19 cellular contexts compared by ENCODE assay signal in genomic region chr6:131831392-131831791, GRCh38. TPM values are rescaled to one million over a fixed set of nuclear protein-coding genes. Genes with fewer than 3 reads are reported as not detected.
DNase-seq lines count a peak whose midpoint lies in the region; ATAC-seq, FAIRE-seq and TF ChIP-seq lines count a peak whose summit lies in the region.
"Had no signal": no experiment of that assay in that cellular context is flagged by ENCODE, and none has a peak within 500 bp of the region (broad histone marks: within the 10 kb centered on the region; RNA-seq: fewer than 3 reads in every experiment).

No MANE protein-coding gene starts in this region.

- peaks cover 51% of the 10 kb centered on the region for H3K4me1 Mint-ChIP-seq in chondrocyte (ENCODE audit: low read depth)
- no peaks in the 10 kb centered on the region for H3K4me1 Mint-ChIP-seq in activated CD8-positive, alpha-beta memory T cell treated with anti-CD3 and anti-CD28 coated beads, Interleukin-2, amount 10 ng/mL, durations not matched to agents 7 days and 5 days
- H3K4me1 Mint-ChIP-seq: activated naive CD8-positive, alpha-beta T cell treated with anti-CD3 and anti-CD28 coated beads, Interleukin-2, amount 10 ng/mL, durations not matched to agents 7 days and 5 days had no signal

- ATAC-seq in pancreas = peak; percentile 49 to 73 (median 70)
- no peak for ATAC-seq in activated CD8-positive, alpha-beta memory T cell treated with anti-CD3 and anti-CD28 coated beads, Interleukin-2, amount 10 ng/mL, durations not matched to agents 7 days and 5 days
- ATAC-seq in GM18909 (IDR thresholded peaks at IDR 0.05; ENCODE audit: poor library complexity, unreplicated experiment) = no peak
- ATAC-seq: GM12878 had no signal

- H3K4me3 Mint-ChIP-seq in chondrocyte (ENCODE audit: unreplicated experiment) = no peak overlapping the region
- no peak overlapping the region for H3K4me3 Mint-ChIP-seq in activated CD8-positive, alpha-beta memory T cell treated with anti-CD3 and anti-CD28 coated beads, Interleukin-2, amount 10 ng/mL, durations not matched to agents 7 days and 5 days
- H3K4me3 Mint-ChIP-seq: activated naive CD8-positive, alpha-beta T cell treated with anti-CD3 and anti-CD28 coated beads, Interleukin-2, amount 10 ng/mL, durations not matched to agents 7 days and 5 days had no signal

- CTCF ChIA-PET in activated CD8-positive, alpha-beta memory T cell treated with anti-CD3 and anti-CD28 coated beads, Interleukin-2, amount 10 ng/mL, durations not matched to agents 7 days and 5 days (lab: Charles Lee) = no interaction called here

- H3K4me1 ChIP-seq in pancreas (peaks cover 3 to 18% (median 10%) of the 10 kb centered on the region in 3 donors), colonic mucosa (no peaks in the 10 kb centered on the region), prostate gland (replicated peaks) (no peaks in the 10 kb centered on the region)
- H3K4me1 ChIP-seq: BLaER1 had no signal

- no peak for TF ChIP-seq CTCF in AG10803 (conservative IDR thresholded peaks at IDR 0.05; ENCODE audit: low read length)
- TF ChIP-seq CTCF in chondrocyte (IDR thresholded peaks at IDR 0.05) = no peak
- TF ChIP-seq CTCF in pancreas (IDR thresholded peaks at IDR 0.05) = no peak
- TF ChIP-seq CTCF in colonic mucosa (IDR thresholded peaks at IDR 0.05) = no peak
- TF ChIP-seq CTCF in prostate gland (IDR thresholded peaks at IDR 0.05) = no peak

- H3K27me3 ChIP-seq in pancreas (no peaks in the 10 kb centered on the region), colonic mucosa (no peaks in the 10 kb centered on the region), prostate gland (replicated peaks; ENCODE audit: insufficient read depth) (no peaks in the 10 kb centered on the region)
- H3K27me3 ChIP-seq: BLaER1 had no signal

- DNase-seq in AG10803 (ENCODE audit: low read depth) = peak; percentile 64
- peak; percentile 79 for DNase-seq in LHCN-M2 (ENCODE audit: low read depth)
- no peak for DNase-seq in chondrocyte (ENCODE audit: low spot score)
- DNase-seq in pancreas = no peak
- DNase-seq in activated CD8-positive, alpha-beta memory T cell treated with anti-CD3 and anti-CD28 coated beads, Interleukin-2, amount 10 ng/mL, durations not matched to agents 7 days and 5 days = no peak
- DNase-seq in colonic mucosa = no peak
- DNase-seq in prostate gland (ENCODE audit: low spot score) = no peak
- DNase-seq: activated naive CD8-positive, alpha-beta T cell treated with anti-CD3 and anti-CD28 coated beads, Interleukin-2, amount 10 ng/mL, durations not matched to agents 7 days and 5 days; midbrain; NCI-H1436 treated with DMSO at 0.1 percent for 48 hours; NCI-H510A; RPMI8226; stimulated activated CD4-positive, alpha-beta T cell treated with anti-CD3 and anti-CD28 coated beads, Interleukin-2, amount 100 ng/mL, for 24 hours; stimulated activated CD8-positive, alpha-beta memory T cell treated with anti-CD3 and anti-CD28 coated beads, Interleukin-4, amount 100 ng/mL, for 48 hours had no signal

- peak overlapping the region; percentile 85 for H3K27ac Mint-ChIP-seq in chondrocyte (ENCODE audit: unreplicated experiment)
- H3K27ac Mint-ChIP-seq in activated CD8-positive, alpha-beta memory T cell treated with anti-CD3 and anti-CD28 coated beads, Interleukin-2, amount 10 ng/mL, durations not matched to agents 7 days and 5 days = no peak overlapping the region
- H3K27ac Mint-ChIP-seq: activated naive CD8-positive, alpha-beta T cell treated with anti-CD3 and anti-CD28 coated beads, Interleukin-2, amount 10 ng/mL, durations not matched to agents 7 days and 5 days; progenitor cell of endocrine pancreas had no signal

- no peaks in the 10 kb centered on the region for H3K27me3 Mint-ChIP-seq in chondrocyte (ENCODE audit: low read depth)
- peaks cover 30% of the 10 kb centered on the region for H3K27me3 Mint-ChIP-seq in activated CD8-positive, alpha-beta memory T cell treated with anti-CD3 and anti-CD28 coated beads, Interleukin-2, amount 10 ng/mL, durations not matched to agents 7 days and 5 days
- H3K27me3 Mint-ChIP-seq: progenitor cell of endocrine pancreas had no signal

- H3K36me3 ChIP-seq in pancreas = no peaks in the 10 kb centered on the region
- H3K36me3 ChIP-seq in colonic mucosa = no peaks in the 10 kb centered on the region
- no peaks in the 10 kb centered on the region for H3K36me3 ChIP-seq in prostate gland
- H3K36me3 ChIP-seq: BLaER1 had no signal

- H3K9ac ChIP-seq in colonic mucosa (ENCODE audit: low read depth in 2 of 2, low read length in 2 of 2) = no peak overlapping the region
- H3K9ac ChIP-seq: BLaER1, KMS-11 had no signal

- H3K9me3 ChIP-seq in pancreas (no peaks in the 10 kb centered on the region), colonic mucosa (no peaks in the 10 kb centered on the region), prostate gland (no peaks in the 10 kb centered on the region)
- H3K9me3 ChIP-seq: BLaER1 had no signal

- FAIRE-seq in pancreas (lab: Jason Lieb, UNC) = no peak
- FAIRE-seq: GM12878 had no signal

- 34 to 41% methylated on average over 4 of the region's 4 CpGs for WGBS in pancreas, 2 donors
- WGBS in prostate gland = 51% methylated on average over 4 of the region's 4 CpGs

- H3K27ac ChIP-seq in pancreas (peak overlapping the region in 1 of 4 donors; percentile 65), colonic mucosa (no peak overlapping the region), prostate gland (no peak overlapping the region)
- H3K27ac ChIP-seq: BLaER1, KMS-11 had no signal

- TF ChIP-seq POLR2A in prostate gland (IDR thresholded peaks at IDR 0.05) = no peak

- intact Hi-C loops in pancreas (cut with DNase I) = no loop called here
- intact Hi-C loops in colonic mucosa (cut with DNase I) = no loop called here
- intact Hi-C loops in prostate gland (cut with DNase I) = no loop called here

- no peaks in the 10 kb centered on the region for H3K9me3 Mint-ChIP-seq in chondrocyte (ENCODE audit: low read depth)
- no peaks in the 10 kb centered on the region for H3K9me3 Mint-ChIP-seq in activated CD8-positive, alpha-beta memory T cell treated with anti-CD3 and anti-CD28 coated beads, Interleukin-2, amount 10 ng/mL, durations not matched to agents 7 days and 5 days (ENCODE audit: low read depth)
- H3K9me3 Mint-ChIP-seq: activated naive CD8-positive, alpha-beta T cell treated with anti-CD3 and anti-CD28 coated beads, Interleukin-2, amount 10 ng/mL, durations not matched to agents 7 days and 5 days had no signal

- no peaks in the 10 kb centered on the region for H3K36me3 Mint-ChIP-seq in chondrocyte (ENCODE audit: low read depth)
- H3K36me3 Mint-ChIP-seq in activated CD8-positive, alpha-beta memory T cell treated with anti-CD3 and anti-CD28 coated beads, Interleukin-2, amount 10 ng/mL, durations not matched to agents 7 days and 5 days = no peaks in the 10 kb centered on the region
- H3K36me3 Mint-ChIP-seq: activated naive CD8-positive, alpha-beta T cell treated with anti-CD3 and anti-CD28 coated beads, Interleukin-2, amount 10 ng/mL, durations not matched to agents 7 days and 5 days had no signal

- H3K4me3 ChIP-seq in AG10803 (ENCODE audit: low read length) (no peak overlapping the region), pancreas (no peak overlapping the region), colonic mucosa (no peak overlapping the region), prostate gland (no peak overlapping the region)
- H3K4me3 ChIP-seq: BLaER1, GM12878 had no signal

RNA-seq across cellular contexts. Expression of gene ENPP1, which starts 23.6 kb away (rescaled TPM):
- total RNA-seq in LHCN-M2 (2014; rRNA removed) (24.8 and 26.5 TPM in 2 replicates), chondrocyte (8.1 to 23.6 TPM (median 8.6 TPM) in 3 replicates), pancreas (10 to 100 TPM; 16.5 to 46.6 (median 23.0) TPM), colonic mucosa (10 to 100 TPM in 1 of 2 donors, 1 to 10 TPM in 1; 5.9 to 12.6 TPM), prostate gland (10 to 100 TPM; 17.8 to 18.9 TPM)
- 8.0 TPM for polyA plus RNA-seq in LHCN-M2 (2012)
- polyA plus RNA-seq in pancreas = 1 to 10 TPM; 4.8 to 5.6 TPM
- total RNA-seq in activated CD8-positive, alpha-beta memory T cell treated with anti-CD3 and anti-CD28 coated beads, Interleukin-2, amount 10 ng/mL, durations not matched to agents 7 days and 5 days = under 1 TPM; 0.15 to 0.47 TPM

Comparison
In these comparisons a context has a peak if more than half of its experiments do, and no peak if none do; other contexts are left out.
1. DNase-seq: peak in AG10803 (single experiment) and LHCN-M2 (single experiment); none in chondrocyte (single experiment), pancreas (0 of 6), activated CD8-positive, alpha-beta memory T cell treated with anti-CD3 and anti-CD28 coated beads, Interleukin-2, amount 10 ng/mL, durations not matched to agents 7 days and 5 days (single experiment), colonic mucosa (single experiment) and prostate gland (single experiment).
2. ATAC-seq: peak in pancreas (4 of 4); none in activated CD8-positive, alpha-beta memory T cell treated with anti-CD3 and anti-CD28 coated beads, Interleukin-2, amount 10 ng/mL, durations not matched to agents 7 days and 5 days (single experiment) and GM18909 (single experiment).